ENCODE assay signal across 8 cellular contexts in genomic region chr20:60813066-60813465, GRCh38.
"Had no signal": no experiment of that assay in that cellular context is flagged by ENCODE, and none has a peak within 500 bp of the region (broad histone marks: within the 10 kb centered on the region; RNA-seq: fewer than 3 reads in every experiment).

No MANE protein-coding gene starts in this region.

- ATAC-seq: GM12878 had no signal

- H3K4me3 ChIP-seq: GM12878 had no signal

- FAIRE-seq: G401.6, GM12878, GM12891, GM12892, GM18507, GM19239 had no signal

- DNase-seq: GDM1, GF-D8 had no signal
